30 cellular contexts compared by ENCODE assay signal in genomic region chr22:29275167-29275566, GRCh38. TPM values are rescaled to one million over a fixed set of nuclear protein-coding genes. Genes with fewer than 3 reads are reported as not detected.
DNase-seq lines count a peak whose midpoint lies in the region; ATAC-seq, FAIRE-seq and TF ChIP-seq lines count a peak whose summit lies in the region.
"Had no signal": no experiment of that assay in that cellular context is flagged by ENCODE, and none has a peak within 500 bp of the region (broad histone marks: within the 10 kb centered on the region; RNA-seq: fewer than 3 reads in every experiment).

No MANE protein-coding gene starts in this region.

- H3K18ac ChIP-seq in IMR-90 (ENCODE audit: low read depth, low read length), result no peak overlapping the region

- no peaks in the 10 kb centered on the region for H3K27me3 ChIP-seq in IMR-90 (ENCODE audit: control insufficient read depth, insufficient read depth, low read length)
- H3K27me3 ChIP-seq in endothelial cell of umbilical vein (ENCODE audit: control insufficient read depth in 2 of 2, insufficient read depth in 2 of 2, low read length in 2 of 2), result no peaks in the 10 kb centered on the region
- H3K27me3 ChIP-seq: breast epithelium, colonic mucosa, gastroesophageal sphincter, neural progenitor cell, upper lobe of right lung had no signal

- peaks cover 96% of the 10 kb centered on the region for H4K20me1 ChIP-seq in IMR-90 (ENCODE audit: insufficient read depth, low read length)
- peaks cover 26% of the 10 kb centered on the region for H4K20me1 ChIP-seq in endothelial cell of umbilical vein (replicated peaks; ENCODE audit: control insufficient read depth, extremely low read depth, insufficient read depth, low read length)

- H3K4ac ChIP-seq in IMR-90 (ENCODE audit: low read depth, low read length), result no peak overlapping the region

- DNase-seq in activated CD8-positive, alpha-beta T cell treated with anti-CD3 and anti-CD28 coated beads for 36 hours, result no peak
- no peak for DNase-seq in activated CD8-positive, alpha-beta T cell treated with anti-CD3 and anti-CD28 coated beads, Interleukin-2, amount 10 ng/mL, durations not matched to agents 7 days and 5 days
- no peak for DNase-seq in IMR-90
- no peak for DNase-seq in endothelial cell of umbilical vein (ENCODE audit: low read depth, low spot score)
- DNase-seq in renal cortical epithelial cell (ENCODE audit: low read depth), result peak; percentile 60
- DNase-seq in GM12891 (ENCODE audit: insufficient read length, low spot score), result no peak
- DNase-seq in GOT3 (lab: John Stamatoyannopoulos, UW), result no peak
- DNase-seq in COLO668 (lab: John Stamatoyannopoulos, UW; ENCODE audit: unreplicated experiment), result no peak
- DNase-seq: activated CD8-positive, alpha-beta memory T cell treated with anti-CD3 and anti-CD28 coated beads, Interleukin-2, amount 50 U/mL, for 4 hours; activated effector memory CD4-positive, alpha-beta T cell treated with anti-CD3 and anti-CD28 coated beads, Interleukin-2, amount 50 U/mL, for 16 hours; amygdala; colonic mucosa; COR-L47; effector memory CD4-positive, alpha-beta T cell; H7; hippocampal formation; Kasumi-1; left ventricle myocardium superior; NCI-H187; NCI-H2171 treated with DMSO at 0.1 percent for 48 hours; NCI-H524 treated with DMSO at 0.1 percent for 48 hours; stimulated activated CD4-positive, alpha-beta T cell treated with anti-CD3 and anti-CD28 coated beads, Interleukin-1b, Interleukin-23, amount 100 ng/mL, for 48 hours; substantia nigra; upper lobe of right lung had no signal

- H3K36me3 ChIP-seq in IMR-90 (ENCODE audit: control insufficient read depth, insufficient read depth, low read length) (peaks cover 50% of the 10 kb centered on the region), endothelial cell of umbilical vein (ENCODE audit: control insufficient read depth in 2 of 2, extremely low read depth in 1 of 2, insufficient read depth in 2 of 2, low read length in 2 of 2) (peaks cover 32 to 62% of the 10 kb centered on the region in 2 experiments)
- H3K36me3 ChIP-seq: colonic mucosa had no signal

- no peak overlapping the region for H2AK5ac ChIP-seq in IMR-90 (ENCODE audit: low read depth, low read length)

- no peaks in the 10 kb centered on the region for H3K9me3 Mint-ChIP-seq in activated CD8-positive, alpha-beta T cell treated with anti-CD3 and anti-CD28 coated beads for 36 hours
- H3K9me3 Mint-ChIP-seq in activated CD8-positive, alpha-beta T cell treated with anti-CD3 and anti-CD28 coated beads, Interleukin-2, amount 10 ng/mL, durations not matched to agents 7 days and 5 days (ENCODE audit: insufficient read depth), result no peaks in the 10 kb centered on the region
- H3K9me3 Mint-ChIP-seq: neural progenitor cell had no signal

- no peak overlapping the region for H2BK120ac ChIP-seq in IMR-90 (ENCODE audit: low read depth, low read length)

- no peak for TF ChIP-seq CTCF in activated CD8-positive, alpha-beta T cell treated with anti-CD3 and anti-CD28 coated beads for 36 hours (IDR thresholded peaks at IDR 0.05)
- TF ChIP-seq CTCF in IMR-90 (conservative IDR thresholded peaks at IDR 0.05; ENCODE audit: low read depth, low read length) (no peak), endothelial cell of umbilical vein (IDR thresholded peaks at IDR 0.05; ENCODE audit: extremely low read depth in 1 of 2, insufficient read depth in 1 of 2, low read depth in 1 of 2, low read length in 2 of 2) (no peak)

- no peak for TF ChIP-seq POLR2A in IMR-90 (IDR thresholded peaks at IDR 0.05; ENCODE audit: low read depth, low read length)
- peak; percentile 20 for TF ChIP-seq POLR2A in endothelial cell of umbilical vein (IDR thresholded peaks at IDR 0.05; ENCODE audit: low read depth, low read length)
- TF ChIP-seq POLR2A in GM12891 (IDR thresholded peaks at IDR 0.05; ENCODE audit: low read depth, low read length), result no peak

- H3K4me1 Mint-ChIP-seq in activated CD8-positive, alpha-beta T cell treated with anti-CD3 and anti-CD28 coated beads for 36 hours (ENCODE audit: low read depth), result peaks cover 76% of the 10 kb centered on the region
- H3K4me1 Mint-ChIP-seq in activated CD8-positive, alpha-beta T cell treated with anti-CD3 and anti-CD28 coated beads, Interleukin-2, amount 10 ng/mL, durations not matched to agents 7 days and 5 days (ENCODE audit: low read depth), result peaks cover 69% of the 10 kb centered on the region

- no peaks in the 10 kb centered on the region for H3K27me3 Mint-ChIP-seq in activated CD8-positive, alpha-beta T cell treated with anti-CD3 and anti-CD28 coated beads for 36 hours
- no peaks in the 10 kb centered on the region for H3K27me3 Mint-ChIP-seq in activated CD8-positive, alpha-beta T cell treated with anti-CD3 and anti-CD28 coated beads, Interleukin-2, amount 10 ng/mL, durations not matched to agents 7 days and 5 days (ENCODE audit: low read depth)

- H3K4me3 ChIP-seq in IMR-90 (ENCODE audit: insufficient read depth, low read depth, low read length) (no peak overlapping the region), endothelial cell of umbilical vein (replicated peaks in 1 of 3; ENCODE audit: insufficient read depth in 1 of 3, low read depth in 1 of 3, low read length in 3 of 3) (no peak overlapping the region)
- H3K4me3 ChIP-seq: breast epithelium, colonic mucosa, gastroesophageal sphincter, neural progenitor cell, upper lobe of right lung had no signal

- no peak overlapping the region for H3K56ac ChIP-seq in IMR-90 (ENCODE audit: extremely low read depth, insufficient read depth, low read length)

- TF ChIP-seq RAD21 in IMR-90 (IDR thresholded peaks at IDR 0.05; ENCODE audit: low read length), result no peak

- FAIRE-seq in endothelial cell of umbilical vein (lab: Jason Lieb, UNC) (no peak), GM12891 (lab: Jason Lieb, UNC) (no peak)
- FAIRE-seq: A204.1, small intestine had no signal

- H2BK20ac ChIP-seq in IMR-90 (ENCODE audit: low read depth, low read length), result no peak overlapping the region

- H4K8ac ChIP-seq in IMR-90 (ENCODE audit: low read depth in 2 of 2, low read length in 2 of 2), result no peak overlapping the region

- H3K14ac ChIP-seq in IMR-90 (replicated peaks; ENCODE audit: low read depth, low read length), result no peak overlapping the region

- no peak overlapping the region for H2BK5ac ChIP-seq in IMR-90 (ENCODE audit: low read depth, low read length, poor library complexity, severe bottlenecking)

- 0 out of 2 replicates have a peak overlapping the region, but pooled peaks have one; percentile 37 for H3K23ac ChIP-seq in IMR-90 (ENCODE audit: low read depth, low read length)

- ATAC-seq in activated CD8-positive, alpha-beta T cell treated with anti-CD3 and anti-CD28 coated beads for 36 hours, result no peak
- ATAC-seq in activated CD8-positive, alpha-beta T cell treated with anti-CD3 and anti-CD28 coated beads, Interleukin-2, amount 10 ng/mL, durations not matched to agents 7 days and 5 days, result no peak
- ATAC-seq in IMR-90 (ENCODE audit: low read depth), result no peak
- ATAC-seq: esophagus mucosa, gastroesophageal sphincter, left ventricle myocardium superior, upper lobe of right lung had no signal

- no peak overlapping the region for H2BK15ac ChIP-seq in IMR-90 (ENCODE audit: low read depth, low read length)

- in situ Hi-C loops in IMR-90 (cut with MboI; ENCODE audit: low sequenced_read_pairs), result no loop called here

- H3K27ac ChIP-seq in IMR-90 (ENCODE audit: insufficient read depth, low read length) (no peak overlapping the region), endothelial cell of umbilical vein (ENCODE audit: insufficient read depth, low read depth, low read length) (no peak overlapping the region)
- H3K27ac ChIP-seq: breast epithelium, gastroesophageal sphincter, neural progenitor cell, upper lobe of right lung had no signal

- peaks cover 9 to 69% of the 10 kb centered on the region in 2 experiments for H3K79me1 ChIP-seq in IMR-90 (ENCODE audit: low read depth in 1 of 2, low read length in 2 of 2)

- H3K4me1 ChIP-seq in IMR-90 (ENCODE audit: control insufficient read depth, insufficient read depth, low read length) (peaks cover 6% of the 10 kb centered on the region), endothelial cell of umbilical vein (ENCODE audit: control insufficient read depth, extremely low read depth, insufficient read depth, low read length) (peaks cover 17% of the 10 kb centered on the region)

- no TSS peak for BruUV-seq in IMR-90 (replicated peaks; lab: Mats Ljungman, UMichigan)
- no TSS peak for BruUV-seq in endothelial cell of umbilical vein (replicated peaks; lab: Mats Ljungman, UMichigan)

- dilution Hi-C loops in IMR-90 (cut with HindIII; ENCODE audit: low sequenced_read_pairs, unreplicated experiment), result no loop called here
- dilution Hi-C loops in endothelial cell of umbilical vein (cut with MboI; ENCODE audit: extremely low pct_ligation_motif_present, low sequenced_read_pairs), result no loop called here

- no peak overlapping the region for H4K91ac ChIP-seq in IMR-90 (ENCODE audit: insufficient read depth, low read depth, low read length)

- CTCF ChIA-PET in activated CD8-positive, alpha-beta T cell treated with anti-CD3 and anti-CD28 coated beads for 36 hours (lab: Charles Lee), result interaction anchor here (2.0 kb wide), 1 partner anchor 38 kb away, joined by 6 read pairs; no protein-coding TSS in a partner anchor
- CTCF ChIA-PET in activated CD8-positive, alpha-beta T cell treated with anti-CD3 and anti-CD28 coated beads, Interleukin-2, amount 10 ng/mL, durations not matched to agents 7 days and 5 days (lab: Charles Lee), result interaction anchor here (1.2 kb wide), 1 partner anchor 11 kb away, joined by 3 read pairs; no protein-coding TSS in a partner anchor
- CTCF ChIA-PET in IMR-90 (lab: Yijun Ruan, JAX) (no interaction called here), endothelial cell of umbilical vein (lab: Charles Lee) (no interaction called here)

- H3K9me3 ChIP-seq in IMR-90 (ENCODE audit: control insufficient read depth, insufficient read depth, low read length), result no peaks in the 10 kb centered on the region
- no peaks in the 10 kb centered on the region for H3K9me3 ChIP-seq in endothelial cell of umbilical vein (replicated peaks; ENCODE audit: control insufficient read depth, insufficient read depth, low read length)
- H3K9me3 ChIP-seq: breast epithelium, colonic mucosa, gastroesophageal sphincter, upper lobe of right lung had no signal

- intact Hi-C loops in activated CD8-positive, alpha-beta T cell treated with anti-CD3 and anti-CD28 coated beads for 36 hours (cut with micrococcal nuclease), result no loop called here
- intact Hi-C loops in IMR-90 (cut with micrococcal nuclease), result loop anchor here (2.0 kb wide), 1 partner anchor 14 kb away; no protein-coding TSS in a partner anchor
- intact Hi-C loops in endothelial cell of umbilical vein (cut with micrococcal nuclease), result no loop called here

- H3K79me2 ChIP-seq in endothelial cell of umbilical vein (ENCODE audit: control insufficient read depth, insufficient read depth, low read length), result peaks cover 99% of the 10 kb centered on the region

- POLR2A ChIA-PET in activated CD8-positive, alpha-beta T cell treated with anti-CD3 and anti-CD28 coated beads for 36 hours (lab: Charles Lee), result interaction anchor here (1.1 to 2.3 kb wide), 2 partner anchors 10 to 28 kb away, joined by 3 to 8 read pairs; no protein-coding TSS in a partner anchor
- POLR2A ChIA-PET in activated CD8-positive, alpha-beta T cell treated with anti-CD3 and anti-CD28 coated beads, Interleukin-2, amount 10 ng/mL, durations not matched to agents 7 days and 5 days (lab: Charles Lee), result no interaction called here
- POLR2A ChIA-PET in IMR-90 (lab: Charles Lee; ENCODE audit: unreplicated experiment) (no interaction called here), endothelial cell of umbilical vein (lab: Charles Lee) (interaction anchor here (0.7 kb wide), 1 partner anchor 29 kb away, joined by 5 read pairs; no protein-coding TSS in a partner anchor)

- no peak overlapping the region for H3K4me3 Mint-ChIP-seq in activated CD8-positive, alpha-beta T cell treated with anti-CD3 and anti-CD28 coated beads for 36 hours
- H3K4me3 Mint-ChIP-seq in activated CD8-positive, alpha-beta T cell treated with anti-CD3 and anti-CD28 coated beads, Interleukin-2, amount 10 ng/mL, durations not matched to agents 7 days and 5 days, result no peak overlapping the region
- H3K4me3 Mint-ChIP-seq: neural progenitor cell had no signal

- peaks cover 86% of the 10 kb centered on the region for H3K36me3 Mint-ChIP-seq in activated CD8-positive, alpha-beta T cell treated with anti-CD3 and anti-CD28 coated beads for 36 hours (ENCODE audit: low read depth)
- peaks cover 93% of the 10 kb centered on the region for H3K36me3 Mint-ChIP-seq in activated CD8-positive, alpha-beta T cell treated with anti-CD3 and anti-CD28 coated beads, Interleukin-2, amount 10 ng/mL, durations not matched to agents 7 days and 5 days (ENCODE audit: low read depth)

- H3K27ac Mint-ChIP-seq in activated CD8-positive, alpha-beta T cell treated with anti-CD3 and anti-CD28 coated beads for 36 hours, result peak overlapping the region; percentile 61
- no peak overlapping the region for H3K27ac Mint-ChIP-seq in activated CD8-positive, alpha-beta T cell treated with anti-CD3 and anti-CD28 coated beads, Interleukin-2, amount 10 ng/mL, durations not matched to agents 7 days and 5 days
- H3K27ac Mint-ChIP-seq: neural progenitor cell had no signal

- no peak overlapping the region for H3K9ac ChIP-seq in IMR-90 (ENCODE audit: low read depth, low read length)
- H3K9ac ChIP-seq in endothelial cell of umbilical vein (replicated peaks; ENCODE audit: extremely low read depth, insufficient read depth, low read length), result no peak overlapping the region
- H3K9ac ChIP-seq: neural progenitor cell had no signal

- H2AK9ac ChIP-seq in IMR-90 (replicated peaks; ENCODE audit: low read depth, low read length, poor library complexity), result no peak overlapping the region

- 80% methylated on average over 1 of the region's 3 CpGs; no CpG with 5 or more reads in 1 of the 2 experiments for WGBS in IMR-90 (ENCODE audit: extremely low coverage in 2 of 2, insufficient read length in 1 of 2), 2 experiments

- H2AFZ ChIP-seq in IMR-90 (replicated peaks; ENCODE audit: low read length, poor library complexity) (no peak overlapping the region), endothelial cell of umbilical vein (ENCODE audit: low read depth, low read length) (no peak overlapping the region)
- H2AFZ ChIP-seq: neural progenitor cell had no signal

- H4K5ac ChIP-seq in IMR-90 (ENCODE audit: low read depth, low read length), result no peak overlapping the region

- H3K4me2 ChIP-seq in IMR-90 (ENCODE audit: low read depth, low read length), result no peak overlapping the region
- H3K4me2 ChIP-seq in endothelial cell of umbilical vein (ENCODE audit: insufficient read depth, low read length), result no peak overlapping the region
- H3K4me2 ChIP-seq: neural progenitor cell had no signal

- peaks cover 13% of the 10 kb centered on the region for H3K9me1 ChIP-seq in IMR-90 (ENCODE audit: insufficient read depth, low read length)
- no peaks in the 10 kb centered on the region for H3K9me1 ChIP-seq in endothelial cell of umbilical vein (replicated peaks; ENCODE audit: control insufficient read depth, extremely low read depth, insufficient read depth, low read length)

RNA-seq across cellular contexts. Expression of gene EWSR1, which starts 7.1 kb away (rescaled TPM):
- total RNA-seq in activated CD8-positive, alpha-beta T cell treated with anti-CD3 and anti-CD28 coated beads for 36 hours, result 100 to 1,000 TPM; 307 to 315 TPM
- 100 to 1,000 TPM; 323 to 326 TPM for total RNA-seq in activated CD8-positive, alpha-beta T cell treated with anti-CD3 and anti-CD28 coated beads, Interleukin-2, amount 10 ng/mL, durations not matched to agents 7 days and 5 days
- total RNA-seq in IMR-90 (2012; rRNA removed) (414 and 518 TPM in 2 replicates), endothelial cell of umbilical vein (302 and 305 TPM in 2 replicates), renal cortical epithelial cell (131 and 148 TPM in 2 replicates)
- polyA plus RNA-seq in IMR-90 (2012; rRNA removed) (243 and 267 TPM in 2 replicates), endothelial cell of umbilical vein (563 and 588 TPM in 2 replicates)
- 124 and 135 TPM in 2 replicates for polyA plus RNA-seq in IMR-90 (2012; cell fraction: cytosol; rRNA removed)
- 764 and 770 TPM in 2 replicates for polyA plus RNA-seq in IMR-90 (2012; cell fraction: nucleus; rRNA removed; ENCODE audit: low replicate concordance)
- polyA plus RNA-seq in endothelial cell of umbilical vein (2011; cell fraction: cytosol; rRNA removed), result 186 and 237 TPM in 2 replicates
- 1,153 and 1,220 TPM in 2 replicates for polyA plus RNA-seq in endothelial cell of umbilical vein (2011; cell fraction: nucleus; rRNA removed)
- 226 and 267 TPM in 2 replicates for polyA plus RNA-seq in endothelial cell of umbilical vein (2012)
- polyA minus RNA-seq in endothelial cell of umbilical vein, result 389 and 446 TPM in 2 replicates
- 152 TPM for polyA minus RNA-seq in endothelial cell of umbilical vein (2011; cell fraction: cytosol; rRNA and poly(A)+ RNA removed)
- polyA minus RNA-seq in endothelial cell of umbilical vein (2011; cell fraction: nucleus; rRNA and poly(A)+ RNA removed), result 257 and 351 TPM in 2 replicates
- 173 TPM for polyA plus RNA-seq in GM12891 (2012; ENCODE audit: low read depth, missing spikeins)

RNA-seq across cellular contexts. Expression of gene RHBDD3, which starts 7.4 kb away (rescaled TPM):
- total RNA-seq in activated CD8-positive, alpha-beta T cell treated with anti-CD3 and anti-CD28 coated beads for 36 hours, result 10 to 100 TPM; 24.5 to 25.4 TPM
- 10 to 100 TPM; 30.0 to 34.7 TPM for total RNA-seq in activated CD8-positive, alpha-beta T cell treated with anti-CD3 and anti-CD28 coated beads, Interleukin-2, amount 10 ng/mL, durations not matched to agents 7 days and 5 days
- total RNA-seq in IMR-90 (2012; rRNA removed) (5.7 and 6.9 TPM in 2 replicates), endothelial cell of umbilical vein (31.3 and 36.3 TPM in 2 replicates), renal cortical epithelial cell (12.9 and 19.3 TPM in 2 replicates)
- polyA plus RNA-seq in IMR-90 (2012; rRNA removed) (21.2 and 21.5 TPM in 2 replicates), endothelial cell of umbilical vein (37.2 and 46.0 TPM in 2 replicates)
- 16.5 and 26.9 TPM in 2 replicates for polyA plus RNA-seq in IMR-90 (2012; cell fraction: cytosol; rRNA removed)
- 32.2 and 94.3 TPM in 2 replicates for polyA plus RNA-seq in IMR-90 (2012; cell fraction: nucleus; rRNA removed; ENCODE audit: low replicate concordance)
- 22.0 and 32.2 TPM in 2 replicates for polyA plus RNA-seq in endothelial cell of umbilical vein (2011; cell fraction: cytosol; rRNA removed)
- 42.9 and 48.5 TPM in 2 replicates for polyA plus RNA-seq in endothelial cell of umbilical vein (2011; cell fraction: nucleus; rRNA removed)
- polyA plus RNA-seq in endothelial cell of umbilical vein (2012), result 17.3 and 17.4 TPM in 2 replicates
- 9.3 and 17.8 TPM in 2 replicates for polyA minus RNA-seq in endothelial cell of umbilical vein
- 8.6 TPM for polyA minus RNA-seq in endothelial cell of umbilical vein (2011; cell fraction: cytosol; rRNA and poly(A)+ RNA removed)
- 10.9 and 15.6 TPM in 2 replicates for polyA minus RNA-seq in endothelial cell of umbilical vein (2011; cell fraction: nucleus; rRNA and poly(A)+ RNA removed)
- polyA plus RNA-seq in GM12891 (2012; ENCODE audit: low read depth, missing spikeins), result 11.0 TPM

RNA-seq across cellular contexts. Expression of gene GAS2L1, which starts 31.3 kb away (rescaled TPM):
- 1 to 10 TPM in 1 of 2 experiments, under 1 TPM in 1; 0.36 to 1.1 TPM for total RNA-seq in activated CD8-positive, alpha-beta T cell treated with anti-CD3 and anti-CD28 coated beads for 36 hours
- total RNA-seq in activated CD8-positive, alpha-beta T cell treated with anti-CD3 and anti-CD28 coated beads, Interleukin-2, amount 10 ng/mL, durations not matched to agents 7 days and 5 days, result 10 to 100 TPM; 10.9 to 11.4 TPM
- total RNA-seq in IMR-90 (2012; rRNA removed) (1.4 TPM in 2 replicates), endothelial cell of umbilical vein (42.1 and 44.0 TPM in 2 replicates), renal cortical epithelial cell (8.0 and 18.7 TPM in 2 replicates)
- polyA plus RNA-seq in IMR-90 (2012; rRNA removed) (15.6 and 22.5 TPM in 2 replicates), endothelial cell of umbilical vein (30.5 and 39.3 TPM in 2 replicates)
- 24.1 and 32.2 TPM in 2 replicates for polyA plus RNA-seq in IMR-90 (2012; cell fraction: cytosol; rRNA removed)
- polyA plus RNA-seq in IMR-90 (2012; cell fraction: nucleus; rRNA removed; ENCODE audit: low replicate concordance), result 20.1 and 69.5 TPM in 2 replicates
- polyA plus RNA-seq in endothelial cell of umbilical vein (2011; cell fraction: cytosol; rRNA removed), result 19.9 and 27.5 TPM in 2 replicates
- 24.5 and 30.4 TPM in 2 replicates for polyA plus RNA-seq in endothelial cell of umbilical vein (2011; cell fraction: nucleus; rRNA removed)
- polyA plus RNA-seq in endothelial cell of umbilical vein (2012), result 24.5 and 34.1 TPM in 2 replicates
- 11.0 and 18.4 TPM in 2 replicates for polyA minus RNA-seq in endothelial cell of umbilical vein
- polyA minus RNA-seq in endothelial cell of umbilical vein (2011; cell fraction: cytosol; rRNA and poly(A)+ RNA removed), result 11.4 TPM
- 13.3 and 16.6 TPM in 2 replicates for polyA minus RNA-seq in endothelial cell of umbilical vein (2011; cell fraction: nucleus; rRNA and poly(A)+ RNA removed)
- polyA plus RNA-seq in GM12891 (2012; ENCODE audit: low read depth, missing spikeins), result 0.21 TPM

RNA-seq across cellular contexts. Expression of gene RASL10A, which starts 40.3 kb away (rescaled TPM):
- total RNA-seq in activated CD8-positive, alpha-beta T cell treated with anti-CD3 and anti-CD28 coated beads for 36 hours, result under 1 TPM in 1 of 2 experiments, not detected in 1; 0.56 TPM
- total RNA-seq in activated CD8-positive, alpha-beta T cell treated with anti-CD3 and anti-CD28 coated beads, Interleukin-2, amount 10 ng/mL, durations not matched to agents 7 days and 5 days, result 1 to 10 TPM; 1.4 to 1.6 TPM
- total RNA-seq in IMR-90 (2012; rRNA removed), result not detected in 2 replicates
- 0.07 and 0.26 TPM in 2 replicates for polyA plus RNA-seq in IMR-90 (2012; rRNA removed)
- 0.22 TPM in 1 of 2 replicates, not detected in the other for polyA plus RNA-seq in IMR-90 (2012; cell fraction: cytosol; rRNA removed)
- 0.89 and 2.7 TPM in 2 replicates for polyA plus RNA-seq in IMR-90 (2012; cell fraction: nucleus; rRNA removed; ENCODE audit: low replicate concordance)
- total RNA-seq in endothelial cell of umbilical vein, result 1.3 and 1.9 TPM in 2 replicates
- 1.1 TPM in 2 replicates for polyA plus RNA-seq in endothelial cell of umbilical vein
- 0.46 and 0.54 TPM in 2 replicates for polyA plus RNA-seq in endothelial cell of umbilical vein (2011; cell fraction: cytosol; rRNA removed)
- polyA plus RNA-seq in endothelial cell of umbilical vein (2011; cell fraction: nucleus; rRNA removed), result 3.4 and 3.6 TPM in 2 replicates
- polyA plus RNA-seq in endothelial cell of umbilical vein (2012), result 0.23 and 1.4 TPM in 2 replicates
- 0.47 TPM in 1 of 2 replicates, not detected in the other for polyA minus RNA-seq in endothelial cell of umbilical vein
- not detected for polyA minus RNA-seq in endothelial cell of umbilical vein (2011; cell fraction: cytosol; rRNA and poly(A)+ RNA removed)
- polyA minus RNA-seq in endothelial cell of umbilical vein (2011; cell fraction: nucleus; rRNA and poly(A)+ RNA removed), result 0.96 TPM in 1 of 2 replicates, not detected in the other
- total RNA-seq in renal cortical epithelial cell, result 0.15 TPM in 1 of 2 replicates, not detected in the other
- polyA plus RNA-seq in GM12891 (2012; ENCODE audit: low read depth, missing spikeins), result 0.63 TPM

Comparison
In these comparisons a context has a peak if more than half of its experiments do, and no peak if none do; other contexts are left out.
1. POLR2A ChIA-PET loops: an anchor here in activated CD8-positive, alpha-beta T cell treated with anti-CD3 and anti-CD28 coated beads for 36 hours (1.1 to 2.3 kb wide) and endothelial cell of umbilical vein (0.7 kb wide); none called in activated CD8-positive, alpha-beta T cell treated with anti-CD3 and anti-CD28 coated beads, Interleukin-2, amount 10 ng/mL, durations not matched to agents 7 days and 5 days and IMR-90.
2. CTCF ChIA-PET loops: an anchor here in activated CD8-positive, alpha-beta T cell treated with anti-CD3 and anti-CD28 coated beads for 36 hours (2.0 kb wide) and activated CD8-positive, alpha-beta T cell treated with anti-CD3 and anti-CD28 coated beads, Interleukin-2, amount 10 ng/mL, durations not matched to agents 7 days and 5 days (1.2 kb wide); none called in IMR-90 and endothelial cell of umbilical vein.